9 cellular contexts compared by ENCODE assay signal in genomic region chr1:206693029-206693428, GRCh38. TPM values are rescaled to one million over a fixed set of nuclear protein-coding genes. Genes with fewer than 3 reads are reported as not detected.
DNase-seq lines count a peak whose midpoint lies in the region; ATAC-seq and TF ChIP-seq lines count a peak whose summit lies in the region.
"Had no signal": no experiment of that assay in that cellular context is flagged by ENCODE, and none has a peak within 500 bp of the region (broad histone marks: within the 10 kb centered on the region; RNA-seq: fewer than 3 reads in every experiment).

No MANE protein-coding gene starts in this region.

- H3K36me3 ChIP-seq in body of pancreas (replicated peaks in 1 of 2; ENCODE audit: insufficient read depth in 1 of 2, low read depth in 2 of 2) (no peaks in the 10 kb centered on the region), spleen (peaks cover 0 to 48% (median 2%) of the 10 kb centered on the region in 6 donors), H7 (replicated peaks; ENCODE audit: control insufficient read depth, insufficient read depth, low read length) (no peaks in the 10 kb centered on the region; the same call in 1 of the 2 replicates), neuronal stem cell (replicated peaks in 1 of 2; ENCODE audit: control insufficient read depth in 2 of 2, insufficient read depth in 2 of 2, low read length in 2 of 2) (peaks cover 5 to 21% of the 10 kb centered on the region in 2 donors)

- H3K9ac ChIP-seq in neuronal stem cell (ENCODE audit: low read depth, low read length, poor library complexity) = no peak overlapping the region

- H3K4me3 ChIP-seq in body of pancreas = no peak overlapping the region
- no peak overlapping the region for H3K4me3 ChIP-seq in spleen
- no peak overlapping the region for H3K4me3 ChIP-seq in H7 (ENCODE audit: insufficient read depth, low read depth, low read length)
- H3K4me3 ChIP-seq in neuronal stem cell (ENCODE audit: low read length in 2 of 2) = no peak overlapping the region

- no peak overlapping the region for H2BK12ac ChIP-seq in neuronal stem cell (ENCODE audit: low read length)

- DNase-seq in HCEC 1CT = peak; percentile 75
- DNase-seq in body of pancreas = peak; percentile 46 to 71 (median 70)
- DNase-seq in hypothalamus (lab: John Stamatoyannopoulos, UW) = peak in 30 of 51 donors; percentile 11 to 70 (median 34)
- DNase-seq in spleen = no peak
- DNase-seq in H7 = no peak
- no peak for DNase-seq in HT-29 (ENCODE audit: low spot score)
- DNase-seq in NCI-H82 treated with DMSO at 0.1 percent for 48 hours (lab: John Stamatoyannopoulos, UW; ENCODE audit: unreplicated experiment) = no peak
- DNase-seq in neuronal stem cell (ENCODE audit: low spot score) = no peak
- DNase-seq: foreskin keratinocyte had no signal

- H2BK5ac ChIP-seq in neuronal stem cell (ENCODE audit: low read length) = no peak overlapping the region

- no peak overlapping the region for H4K91ac ChIP-seq in neuronal stem cell (ENCODE audit: low read depth, low read length, poor library complexity)

- TF ChIP-seq POLR2A in body of pancreas (IDR thresholded peaks at IDR 0.05) = no peak
- no peak for TF ChIP-seq POLR2A in spleen (IDR thresholded peaks at IDR 0.05)

- H3K4ac ChIP-seq in neuronal stem cell (ENCODE audit: low read length) = no peak overlapping the region

- peak; percentile 41 for ATAC-seq in body of pancreas
- ATAC-seq: foreskin keratinocyte had no signal

- H2BK120ac ChIP-seq in neuronal stem cell (ENCODE audit: low read depth, low read length) = no peak overlapping the region

- peaks cover 7% of the 10 kb centered on the region for H3K79me1 ChIP-seq in neuronal stem cell (ENCODE audit: low read depth, low read length)

- peak overlapping the region; percentile 56 to 80 (median 64) for H3K27ac ChIP-seq in body of pancreas
- H3K27ac ChIP-seq in spleen = peak overlapping the region in 5 of 8 donors; percentile 27 to 51 (median 43)
- H3K27ac ChIP-seq in neuronal stem cell (replicated peaks; ENCODE audit: low read length) = no peak overlapping the region
- H3K27ac ChIP-seq: foreskin keratinocyte had no signal

- no peak overlapping the region for H3K4me2 ChIP-seq in neuronal stem cell (ENCODE audit: insufficient read depth, low read length, poor library complexity, severe bottlenecking)

- no peaks in the 10 kb centered on the region for H3K9me3 ChIP-seq in body of pancreas
- no peaks in the 10 kb centered on the region for H3K9me3 ChIP-seq in spleen
- H3K9me3 ChIP-seq in neuronal stem cell (replicated peaks in 1 of 2; ENCODE audit: control insufficient read depth in 2 of 2, insufficient read depth in 1 of 2, low read depth in 1 of 2, low read length in 2 of 2) = no peaks in the 10 kb centered on the region

- no peak overlapping the region for H3K18ac ChIP-seq in neuronal stem cell (ENCODE audit: low read length)

- H3K14ac ChIP-seq in neuronal stem cell (ENCODE audit: low read length) = no peak overlapping the region

- H3K4me1 ChIP-seq in body of pancreas = peaks cover 90% of the 10 kb centered on the region
- H3K4me1 ChIP-seq in spleen = peaks cover 52 to 100% (median 97%) of the 10 kb centered on the region in 6 donors
- H3K4me1 ChIP-seq in neuronal stem cell (ENCODE audit: control insufficient read depth in 2 of 2, insufficient read depth in 1 of 2, low read depth in 1 of 2, low read length in 2 of 2) = peaks cover 27 to 40% of the 10 kb centered on the region in 2 donors

- 36 to 42% methylated on average over 10 of the region's 10 CpGs for WGBS in body of pancreas, 2 donors
- WGBS in spleen, 5 donors = 44 to 62% (median 49%) methylated on average over 10 of the region's 10 CpGs
- no CpG with 5 or more reads among the region's 10 CpGs for WGBS in neuronal stem cell (ENCODE audit: extremely low coverage in 2 of 2, insufficient read length in 2 of 2, insufficient replicate concordance in 1 of 2), 2 donors

- H2AFZ ChIP-seq in neuronal stem cell (ENCODE audit: low read length) = no peak overlapping the region

- H4K8ac ChIP-seq in neuronal stem cell (ENCODE audit: low read depth, low read length) = no peak overlapping the region

- H2AK5ac ChIP-seq in neuronal stem cell (ENCODE audit: low read depth, low read length) = no peak overlapping the region

- no peak overlapping the region for H3K23ac ChIP-seq in neuronal stem cell (ENCODE audit: low read depth, low read length, poor library complexity)

- no peak overlapping the region for H2BK15ac ChIP-seq in neuronal stem cell (ENCODE audit: low read length)

- no peaks in the 10 kb centered on the region for H3K27me3 ChIP-seq in body of pancreas
- H3K27me3 ChIP-seq in spleen (replicated peaks in 1 of 7) = no peaks in the 10 kb centered on the region
- no peaks in the 10 kb centered on the region for H3K27me3 ChIP-seq in H7 (ENCODE audit: control insufficient read depth, insufficient read depth, low read length)
- no peaks in the 10 kb centered on the region for H3K27me3 ChIP-seq in neuronal stem cell (ENCODE audit: control insufficient read depth in 3 of 3, insufficient read depth in 3 of 3, low read depth in 1 of 3, low read length in 3 of 3)
- H3K27me3 ChIP-seq: foreskin keratinocyte had no signal

- intact Hi-C loops in body of pancreas (cut with DNase I) (no loop called here), spleen (cut with DNase I; ENCODE audit: low total_unique reads) (no loop called here)

- TF ChIP-seq CTCF in body of pancreas (IDR thresholded peaks at IDR 0.05) = no peak
- no peak for TF ChIP-seq CTCF in spleen (IDR thresholded peaks at IDR 0.05 in 8 of 11, conservative IDR thresholded peaks at IDR 0.05 in 3 of 11)

RNA-seq across cellular contexts. Expression of gene MAPKAPK2, which starts 8.3 kb away (rescaled TPM):
- total RNA-seq in body of pancreas (10 to 100 TPM; 29.1 to 46.5 TPM), spleen (100 to 1,000 TPM in 5 of 7 donors, 10 to 100 TPM in 2; 82.0 to 129 (median 104) TPM)
- 10 to 100 TPM; 42.2 to 68.1 (median 53.4) TPM for polyA plus RNA-seq in spleen
- 67.7 and 77.8 TPM in 2 replicates for total RNA-seq in H7 (2014; rRNA removed; shearing (Covaris generic))
- 41.9 and 50.4 TPM in 2 replicates for total RNA-seq in HT-29 (2014; rRNA removed; shearing (Covaris generic))
- polyA plus RNA-seq in neuronal stem cell (2013, experiment 1 of 2) = 54.3 TPM
- polyA plus RNA-seq in neuronal stem cell (2013, experiment 2 of 2) = 54.2 TPM

RNA-seq across cellular contexts. Expression of gene DYRK3, which starts 57.7 kb away (rescaled TPM):
- 1 to 10 TPM; 1.6 to 4.7 TPM for total RNA-seq in body of pancreas
- total RNA-seq in spleen = 1 to 10 TPM; 2.4 to 6.6 (median 4.3) TPM
- polyA plus RNA-seq in spleen = 1 to 10 TPM in 1 of 3 donors, under 1 TPM in 2; 0.65 to 1.4 (median 0.89) TPM
- total RNA-seq in H7 (2014; rRNA removed; shearing (Covaris generic)) = 28.3 and 28.4 TPM in 2 replicates
- total RNA-seq in HT-29 (2014; rRNA removed; shearing (Covaris generic)) = 0.31 and 0.36 TPM in 2 replicates
- polyA plus RNA-seq in neuronal stem cell (2013, experiment 1 of 2) = 15.3 TPM
- polyA plus RNA-seq in neuronal stem cell (2013, experiment 2 of 2) = 15.9 TPM

Comparison
In these comparisons a context has a peak if more than half of its experiments do, and no peak if none do; other contexts are left out.
1. DNase-seq: peak in HCEC 1CT (single experiment), body of pancreas (4 of 4) and hypothalamus (30 of 51); none in spleen (single experiment), H7 (single experiment), HT-29 (single experiment), NCI-H82 treated with DMSO at 0.1 percent for 48 hours (single experiment) and neuronal stem cell (single experiment).